Comparison of ENCODE assay signal across 7 cellular contexts in genomic region chr7:63045575-63045974, GRCh38.
"Had no signal": no experiment of that assay in that cellular context is flagged by ENCODE, and none has a peak within 500 bp of the region (broad histone marks: within the 10 kb centered on the region; RNA-seq: fewer than 3 reads in every experiment).

No MANE protein-coding gene starts in this region.

- H3K4me2 ChIP-seq: KMS-11 had no signal

- FAIRE-seq: HepG2, HTR-8/SVneo, K562 had no signal

- DNase-seq: KBM-7, KG1 had no signal

- H3K9ac ChIP-seq: KMS-11 had no signal

- H3K4me3 ChIP-seq: K562 had no signal

- H3K27ac ChIP-seq: HL-60, KMS-11 had no signal

- ATAC-seq: HepG2, K562 had no signal
